Comparison of ENCODE assay signal across 9 cellular contexts in genomic region chr17:74549343-74549742, GRCh38. TPM values are rescaled to one million over a fixed set of nuclear protein-coding genes. Genes with fewer than 3 reads are reported as not detected.
"Had no signal": no experiment of that assay in that cellular context is flagged by ENCODE, and none has a peak within 500 bp of the region (broad histone marks: within the 10 kb centered on the region; RNA-seq: fewer than 3 reads in every experiment).

No MANE protein-coding gene starts in this region.

- H3K4me3 ChIP-seq: GM23338, K562 had no signal

- H3K27ac Mint-ChIP-seq: GM23338 had no signal

- FAIRE-seq: H1, H54, HTR-8/SVneo, K562 had no signal

- H3K4me1 Mint-ChIP-seq: H9 had no signal

- H3K4me2 ChIP-seq: GM23338 had no signal

- H3K9me3 Mint-ChIP-seq: GM23338 had no signal

- DNase-seq: H9, HCEC 1CT, IMR-90 had no signal

- ATAC-seq: GM23338, K562 had no signal

- H2AFZ ChIP-seq: GM23338 had no signal

- H3K4me3 Mint-ChIP-seq: GM23338, H9 had no signal

RNA-seq across cellular contexts. Expression of gene CD300C, which starts 3.4 kb away (rescaled TPM):
- total RNA-seq: GM23338, H1, H9, IMR-90, K562 had no signal
- polyA plus RNA-seq: GM23338, H1, IMR-90 had no signal

RNA-seq across cellular contexts. Expression of gene CD300H, which starts 18.0 kb away (rescaled TPM):
- total RNA-seq: GM23338, H1, H9, HT-29, IMR-90, K562 had no signal
- polyA plus RNA-seq: GM23338, H1, IMR-90, K562 had no signal

RNA-seq across cellular contexts. Expression of gene CD300LB, which starts 18.1 kb away (rescaled TPM):
- total RNA-seq: GM23338, H1, H9, HT-29, IMR-90, K562 had no signal
- polyA plus RNA-seq: GM23338, H1, IMR-90, K562 had no signal

RNA-seq across cellular contexts. Expression of gene CD300LD, which starts 42.7 kb away (rescaled TPM):
- total RNA-seq: GM23338, H1, H9, HT-29, IMR-90, K562 had no signal
- polyA plus RNA-seq: GM23338, H1, IMR-90, K562 had no signal
